In the genomic region with DNA sequence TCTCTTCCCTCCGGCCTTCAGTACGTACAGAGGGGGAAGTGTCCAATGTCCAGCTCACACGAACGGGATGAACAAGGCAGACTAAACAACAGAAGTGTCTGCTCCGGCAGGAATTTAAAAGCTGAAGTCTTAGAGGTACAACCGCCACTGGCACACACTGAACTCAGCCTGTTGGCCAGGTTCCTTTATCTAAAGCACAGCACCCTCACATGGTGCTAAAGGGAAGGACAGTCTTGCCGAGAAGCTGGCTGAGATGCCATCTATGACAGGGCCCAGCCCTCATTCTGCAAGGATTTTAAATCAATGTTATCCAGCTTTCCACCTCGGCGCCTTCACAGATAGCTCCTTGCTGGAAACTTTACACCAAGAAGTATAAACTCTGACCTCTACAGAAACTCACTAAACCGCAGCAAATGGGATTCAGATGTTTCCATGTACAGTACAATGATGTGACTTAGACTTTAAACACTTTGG, we compare ENCODE assay signal across 8 cellular contexts. TPM values are rescaled to one million over a fixed set of nuclear protein-coding genes. Genes with fewer than 3 reads are reported as not detected.
DNase-seq lines count a peak whose midpoint lies in the region; ATAC-seq and TF ChIP-seq lines count a peak whose summit lies in the region.

No MANE protein-coding gene starts in this region.

- no peaks in the 10 kb centered on the region for H3K23me2 ChIP-seq in H9 (ENCODE audit: insufficient read length, low read depth, low read length, poor library complexity, severe bottlenecking)

- H3K56ac ChIP-seq in H9 (ENCODE audit: insufficient read length, low read depth, low read length), result no peak overlapping the region

- TF ChIP-seq CTCF in C4-2B (conservative IDR thresholded peaks at IDR 0.05) (peak; percentile 85), H9 (conservative IDR thresholded peaks at IDR 0.05) (peak; percentile 84), fibroblast of the aortic adventitia (IDR thresholded peaks at IDR 0.05; ENCODE audit: insufficient read depth, low read length) (peak; percentile 40)

- no peak overlapping the region for H3K14ac ChIP-seq in H9 (ENCODE audit: insufficient read depth, low read length)
- H3K14ac ChIP-seq in neuronal stem cell (ENCODE audit: low read length), result no peak overlapping the region

- H3K4me1 ChIP-seq in H9 (ENCODE audit: insufficient read depth, low read length) (0 out of 2 replicates have a peak, but pooled peaks cover 2% of the 10 kb centered on the region), neuronal stem cell (ENCODE audit: control insufficient read depth in 2 of 2, insufficient read depth in 1 of 2, low read depth in 1 of 2, low read length in 2 of 2) (peaks cover 0 to 4% of the 10 kb centered on the region in 2 donors)

- no peak overlapping the region for H4K8ac ChIP-seq in H9 (replicated peaks; ENCODE audit: insufficient read length, low read depth, low read length)
- no peak overlapping the region for H4K8ac ChIP-seq in neuronal stem cell (ENCODE audit: low read depth, low read length)

- H3K23ac ChIP-seq in H9 (ENCODE audit: insufficient read length, low read depth, low read length) (peak overlapping the region; percentile 19), neuronal stem cell (ENCODE audit: low read depth, low read length, poor library complexity) (no peak overlapping the region)

- no peaks in the 10 kb centered on the region for H3K36me3 ChIP-seq in neuronal stem cell (replicated peaks in 1 of 2; ENCODE audit: control insufficient read depth in 2 of 2, insufficient read depth in 2 of 2, low read length in 2 of 2)

- H2BK12ac ChIP-seq in H9 (ENCODE audit: insufficient read length, low read depth, low read length), result no peak overlapping the region
- H2BK12ac ChIP-seq in neuronal stem cell (ENCODE audit: low read length), result no peak overlapping the region

- no peaks in the 10 kb centered on the region for H3K79me2 ChIP-seq in H9 (ENCODE audit: insufficient read depth, low read length)

- no peak overlapping the region for H3K27ac Mint-ChIP-seq in H9

- H2BK5ac ChIP-seq in H9 (ENCODE audit: insufficient read length, low read length) (no peak overlapping the region), neuronal stem cell (ENCODE audit: low read length) (no peak overlapping the region)

- no peak overlapping the region for H2AFZ ChIP-seq in H9 (ENCODE audit: low read length)
- H2AFZ ChIP-seq in neuronal stem cell (ENCODE audit: low read length), result no peak overlapping the region

- no peak overlapping the region for H3K4ac ChIP-seq in H9 (ENCODE audit: low read depth, low read length)
- no peak overlapping the region for H3K4ac ChIP-seq in neuronal stem cell (ENCODE audit: low read length)

- peaks cover 53% of the 10 kb centered on the region for H3K27me3 Mint-ChIP-seq in H9 (ENCODE audit: low read depth)

- H2AK5ac ChIP-seq in H9 (ENCODE audit: insufficient read length, low read length) (no peak overlapping the region), neuronal stem cell (ENCODE audit: low read depth, low read length) (no peak overlapping the region)

- no peaks in the 10 kb centered on the region for H3K79me1 ChIP-seq in H9 (ENCODE audit: insufficient read depth, low read depth, low read length, poor library complexity, severe bottlenecking)
- no peaks in the 10 kb centered on the region for H3K79me1 ChIP-seq in neuronal stem cell (ENCODE audit: low read depth, low read length)

- H3K27me3 ChIP-seq in H9 (ENCODE audit: insufficient read depth, low read length), result peaks cover 14% of the 10 kb centered on the region; the same call in 1 of the 2 replicates
- peaks cover 14 to 59% (median 32%) of the 10 kb centered on the region in 3 experiments for H3K27me3 ChIP-seq in neuronal stem cell (ENCODE audit: control insufficient read depth in 3 of 3, insufficient read depth in 3 of 3, low read depth in 1 of 3, low read length in 3 of 3)

- peaks cover 6% of the 10 kb centered on the region for H4K20me1 ChIP-seq in H9 (ENCODE audit: control insufficient read depth, insufficient read depth, insufficient read length)

- H3K36me3 Mint-ChIP-seq in H9 (ENCODE audit: insufficient read depth in 1 of 3, low read depth in 3 of 3), result no peaks in the 10 kb centered on the region

- WGBS in H9 (ENCODE audit: extremely low coverage, insufficient read length, low lambda C conversion rate), result no CpG with 5 or more reads among the region's 10 CpGs
- WGBS in neuronal stem cell (ENCODE audit: extremely low coverage in 2 of 2, insufficient read length in 2 of 2, insufficient replicate concordance in 1 of 2), 2 donors, result no CpG with 5 or more reads among the region's 10 CpGs

- H3K18ac ChIP-seq in H9 (ENCODE audit: insufficient read length, low read depth, low read length), result no peak overlapping the region
- no peak overlapping the region for H3K18ac ChIP-seq in neuronal stem cell (ENCODE audit: low read length)

- no peak overlapping the region for H3K4me3 ChIP-seq in fibroblast of the aortic adventitia (ENCODE audit: low read depth, low read length)
- no peak overlapping the region for H3K4me3 ChIP-seq in neuronal stem cell (ENCODE audit: low read length in 2 of 2)

- ATAC-seq in GM21423 (IDR thresholded peaks at IDR 0.05; ENCODE audit: unreplicated experiment), result no peak

- H3K9me3 ChIP-seq in H9 (ENCODE audit: control insufficient read depth, low read depth, low read length) (no peaks in the 10 kb centered on the region), neuronal stem cell (replicated peaks in 1 of 2; ENCODE audit: control insufficient read depth in 2 of 2, insufficient read depth in 1 of 2, low read depth in 1 of 2, low read length in 2 of 2) (no peaks in the 10 kb centered on the region)

- H2BK15ac ChIP-seq in H9 (ENCODE audit: low read depth, low read length), result no peak overlapping the region
- H2BK15ac ChIP-seq in neuronal stem cell (ENCODE audit: low read length), result no peak overlapping the region

- no peak overlapping the region for H2BK20ac ChIP-seq in H9 (ENCODE audit: low read depth, low read length, poor library complexity, severe bottlenecking)

- H3K4me2 ChIP-seq in H9 (ENCODE audit: insufficient read depth, insufficient read length, low read length) (peak overlapping the region; percentile 12), neuronal stem cell (ENCODE audit: insufficient read depth, low read length, poor library complexity, severe bottlenecking) (no peak overlapping the region)

- H4K5ac ChIP-seq in H9 (ENCODE audit: insufficient read length, low read depth, low read length), result no peak overlapping the region

- H3K9ac ChIP-seq in H9 (ENCODE audit: extremely low read depth, insufficient read length, low read length) (no peak overlapping the region), neuronal stem cell (ENCODE audit: low read depth, low read length, poor library complexity) (no peak overlapping the region)

- H3K4me3 Mint-ChIP-seq in H9, result no peak overlapping the region; a peak in 1 of 5 replicates

- H3K9me3 Mint-ChIP-seq in H9, result peaks cover 0 to 2% of the 10 kb centered on the region in 2 experiments; a peak in 1 of 5 replicates

- no peak overlapping the region for H3T11ph ChIP-seq in H9 (ENCODE audit: low read length)

- no peak overlapping the region for H4K91ac ChIP-seq in H9 (ENCODE audit: insufficient read length, low read depth, low read length)
- H4K91ac ChIP-seq in neuronal stem cell (ENCODE audit: low read depth, low read length, poor library complexity), result no peak overlapping the region

- no peak overlapping the region for H3K27ac ChIP-seq in C4-2B
- H3K27ac ChIP-seq in H9 (ENCODE audit: insufficient read length, low read depth, low read length), result no peak overlapping the region
- H3K27ac ChIP-seq in neuronal stem cell (replicated peaks; ENCODE audit: low read length), result no peak overlapping the region

- no peak overlapping the region for H2BK120ac ChIP-seq in H9 (ENCODE audit: low read depth, low read length, poor library complexity, severe bottlenecking)
- no peak overlapping the region for H2BK120ac ChIP-seq in neuronal stem cell (ENCODE audit: low read depth, low read length)

- DNase-seq in H9 (peak; percentile 78), NCI-H774 (lab: John Stamatoyannopoulos, UW) (peak; percentile 39), activated T-helper 1 cell treated with Interleukin-2 at 50 U/mL for 16 hours (ENCODE audit: low read depth) (peak; percentile 31), fibroblast of the aortic adventitia (ENCODE audit: low read depth) (peak; percentile 59), neuronal stem cell (ENCODE audit: low spot score) (peak; percentile 53), NCI-H2227 (lab: John Stamatoyannopoulos, UW; ENCODE audit: unreplicated experiment) (no peak)

- peaks cover 26 to 30% of the 10 kb centered on the region in 2 experiments for H3K4me1 Mint-ChIP-seq in H9

RNA-seq across cellular contexts. Expression of a gene that starts 2.8 kb away (rescaled TPM):
- total RNA-seq in H9 (2021) (2.6 and 2.9 TPM in 2 replicates), fibroblast of the aortic adventitia (ENCODE audit: low replicate concordance) (0.81 TPM in 1 of 2 replicates, not detected in the other)
- 0.08 TPM for polyA plus RNA-seq in neuronal stem cell (2013, experiment 1 of 2)
- 0.08 TPM for polyA plus RNA-seq in neuronal stem cell (2013, experiment 2 of 2)
